ENCODE assay signal across 16 cellular contexts in the genomic region with DNA sequence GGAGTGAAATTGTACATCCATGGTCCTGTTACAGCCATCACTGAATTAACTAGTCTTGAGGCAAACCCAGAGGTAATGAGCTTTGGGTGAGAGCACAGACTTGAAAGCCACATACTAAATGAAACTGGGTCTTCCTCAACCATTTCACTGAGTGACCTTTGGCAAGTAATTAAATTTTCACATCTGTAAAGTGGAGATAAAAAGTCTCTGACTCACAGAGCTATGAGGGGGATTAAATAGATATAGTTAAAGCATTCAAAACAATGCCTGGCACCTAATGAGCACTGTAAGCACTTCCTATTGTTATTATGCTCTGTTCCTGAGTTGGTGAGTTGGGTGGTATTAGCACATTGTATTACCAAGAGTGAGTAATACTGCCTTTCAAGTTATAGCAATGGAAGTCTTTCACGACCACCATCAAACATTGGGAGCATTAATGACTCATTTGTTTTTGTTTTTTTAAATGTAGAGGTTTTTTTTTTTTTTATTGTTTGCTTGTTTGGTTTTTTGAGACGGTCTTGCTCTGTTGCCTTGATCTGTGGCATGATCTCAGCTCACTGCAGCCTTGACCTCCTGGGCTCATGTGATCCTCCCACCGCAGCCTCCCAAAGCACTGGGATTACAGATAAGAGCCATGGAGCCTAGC. TPM values are rescaled to one million over a fixed set of nuclear protein-coding genes. Genes with fewer than 3 reads are reported as not detected.
DNase-seq lines count a peak whose midpoint lies in the region; ATAC-seq, FAIRE-seq and TF ChIP-seq lines count a peak whose summit lies in the region.
"Had no signal": no experiment of that assay in that cellular context is flagged by ENCODE, and none has a peak within 500 bp of the region (broad histone marks: within the 10 kb centered on the region; RNA-seq: fewer than 3 reads in every experiment).

No MANE protein-coding gene starts in this region.

- no peak for TF ChIP-seq EP300 in A549 (IDR thresholded peaks at IDR 0.05)

- H3K27ac Mint-ChIP-seq in WTC11, result peak overlapping the region; percentile 46; the same call in 1 of the 2 replicates
- H3K27ac Mint-ChIP-seq in T-helper 2 cell treated with Interferon-gamma antibody and Interleukin-4, amounts not matched to agents 5 μg/mL and 100 μg/mL, for 36 hours, result no peak overlapping the region

- TF ChIP-seq RAD21 in A549 (conservative IDR thresholded peaks at IDR 0.05 in 1 of 2, IDR thresholded peaks at IDR 0.05 in 1 of 2), result no peak

- peaks cover 26% of the 10 kb centered on the region for H3K4me1 Mint-ChIP-seq in WTC11
- H3K4me1 Mint-ChIP-seq in T-helper 2 cell treated with Interferon-gamma antibody and Interleukin-4, amounts not matched to agents 5 μg/mL and 100 μg/mL, for 36 hours (ENCODE audit: low read depth), result no peaks in the 10 kb centered on the region

- no peak for TF ChIP-seq POLR2A in A549 (IDR thresholded peaks at IDR 0.05; ENCODE audit: low read length)

- POLR2A ChIA-PET in A549 (lab: Yijun Ruan, JAX) (interaction anchor here (0.7 to 1.4 kb wide), 2 partner anchors 12 to 13 kb away, joined by 4 to 8 read pairs; partner anchors contain the start of gene STRN3), WTC11 (lab: Charles Lee) (no interaction called here)

- no peaks in the 10 kb centered on the region for H3K9me3 ChIP-seq in A549
- H3K9me3 ChIP-seq: HAP-1, MG63 had no signal

- CTCF ChIA-PET in A549 (lab: Yijun Ruan, JAX) (interaction anchor here (1.0 to 2.4 kb wide), 4 partner anchors 10 to 59 kb away, joined by 5 to 8 read pairs (median 6); partner anchors contain the start of genes AP4S1 and STRN3), WTC11 (lab: Charles Lee) (no interaction called here)

- WGBS in A549 (ENCODE audit: missing lambda C conversion rate), result 6% methylated on average over 3 of the region's 3 CpGs

- no peak overlapping the region for H3K4me3 ChIP-seq in A549
- H3K4me3 ChIP-seq: HAP-1, MG63 had no signal

- no peaks in the 10 kb centered on the region for H3K9me3 Mint-ChIP-seq in WTC11
- H3K9me3 Mint-ChIP-seq in T-helper 2 cell treated with Interferon-gamma antibody and Interleukin-4, amounts not matched to agents 5 μg/mL and 100 μg/mL, for 36 hours, result no peaks in the 10 kb centered on the region
- H3K9me3 Mint-ChIP-seq: brain had no signal

- H3K4me1 ChIP-seq in A549, result peaks cover 37% of the 10 kb centered on the region

- FAIRE-seq in A549 (lab: Jason Lieb, UNC) (no peak), HTR-8/SVneo (lab: Jason Lieb, UNC) (peak; percentile 28)
- FAIRE-seq: islet of Langerhans had no signal

- H3K36me3 Mint-ChIP-seq in WTC11, result 0 out of 2 replicates have a peak, but pooled peaks cover 3% of the 10 kb centered on the region
- no peaks in the 10 kb centered on the region for H3K36me3 Mint-ChIP-seq in T-helper 2 cell treated with Interferon-gamma antibody and Interleukin-4, amounts not matched to agents 5 μg/mL and 100 μg/mL, for 36 hours (ENCODE audit: low read depth)

- ATAC-seq in A549 (no peak), WTC11 (no peak), left colon (peak; percentile 54), GM21526 (IDR thresholded peaks at IDR 0.05; ENCODE audit: low FRiP score, unreplicated experiment) (no peak), sciatic nerve (no peak)

- H3K4me3 Mint-ChIP-seq in WTC11, result no peak overlapping the region
- no peak overlapping the region for H3K4me3 Mint-ChIP-seq in T-helper 2 cell treated with Interferon-gamma antibody and Interleukin-4, amounts not matched to agents 5 μg/mL and 100 μg/mL, for 36 hours
- H3K4me3 Mint-ChIP-seq: brain had no signal

- peak overlapping the region in 1 of 2 experiments; percentile 42; a peak in 2 of 6 replicates for H3K27ac ChIP-seq in A549
- H3K27ac ChIP-seq: WERI-Rb-1 had no signal

- no peaks in the 10 kb centered on the region for H3K27me3 Mint-ChIP-seq in WTC11 (ENCODE audit: low read depth)
- no peaks in the 10 kb centered on the region for H3K27me3 Mint-ChIP-seq in T-helper 2 cell treated with Interferon-gamma antibody and Interleukin-4, amounts not matched to agents 5 μg/mL and 100 μg/mL, for 36 hours (ENCODE audit: low read depth)
- H3K27me3 Mint-ChIP-seq: brain had no signal

- peak overlapping the region; percentile 24; the same call in 2 of the 3 replicates for H3K4me2 ChIP-seq in A549

- TF ChIP-seq CTCF in A549 (IDR thresholded peaks at IDR 0.05) (no peak), WTC11 (IDR thresholded peaks at IDR 0.05) (no peak)

- DNase-seq in A549 (ENCODE audit: low read depth in 1 of 2, low spot score in 1 of 2), result no peak
- no peak for DNase-seq in HTR-8/SVneo (ENCODE audit: insufficient read length, low spot score)
- no peak for DNase-seq in WTC11 (ENCODE audit: low spot score)
- DNase-seq in left colon, result no peak
- no peak for DNase-seq in T-helper 2 cell treated with Interferon-gamma antibody and Interleukin-4, amounts not matched to agents 5 μg/mL and 100 μg/mL, for 36 hours (ENCODE audit: low spot score)
- DNase-seq in posterior cingulate gyrus, result no peak
- no peak for DNase-seq in sciatic nerve (ENCODE audit: low spot score)
- DNase-seq: DMS 273 treated with DMSO at 0.1 percent for 48 hours; effector CD8-positive, alpha-beta T cell; MG63; NCI-H2029 treated with DMSO at 0.1 percent for 48 hours; WERI-Rb-1 had no signal

- intact Hi-C loops in left colon (cut with DNase I, micrococcal nuclease), result no loop called here
- intact Hi-C loops in posterior cingulate gyrus (cut with DNase I), result no loop called here
- intact Hi-C loops in sciatic nerve (cut with DNase I), result no loop called here

TF ChIP-seq in A549, 52 proteins besides CTCF, POLR2A, EP300 and RAD21:
- TF ChIP-seq SREBF2 (IDR thresholded peaks at IDR 0.05) (no peak), FOSL2 (IDR thresholded peaks at IDR 0.05) (no peak), FOSL2 (CRISPR knock-in tag; IDR thresholded peaks at IDR 0.05) (0 out of 2 replicates have a peak, but pooled peaks have one; percentile 9)

TF ChIP-seq in WTC11, 78 proteins besides CTCF, POLR2A, EP300 and RAD21 (continues in another document):
- TF ChIP-seq ZNF425 (CRISPR knock-in tag; conservative IDR thresholded peaks at IDR 0.05) (no peak), TEAD1 (CRISPR knock-in tag; IDR thresholded peaks at IDR 0.05) (no peak), FOXJ3 (CRISPR knock-in tag; IDR thresholded peaks at IDR 0.05; ENCODE audit: borderline replicate concordance) (no peak), CREM (CRISPR knock-in tag; IDR thresholded peaks at IDR 0.05) (no peak), ELF4 (CRISPR knock-in tag; IDR thresholded peaks at IDR 0.05; ENCODE audit: low read depth) (no peak), CBFB (CRISPR knock-in tag; IDR thresholded peaks at IDR 0.05; ENCODE audit: low read depth) (no peak)

RNA-seq across cellular contexts. Expression of gene STRN3, which starts 12.5 kb away (rescaled TPM):
- polyA plus RNA-seq in A549 (2011; rRNA removed), result 37.3 and 44.8 TPM in 2 replicates
- 7.1 and 8.2 TPM in 2 replicates for polyA plus RNA-seq in A549 (2012; cell fraction: cytosol; rRNA removed)
- 9.0 and 11.1 TPM in 2 replicates for polyA plus RNA-seq in A549 (2012; cell fraction: nucleus; rRNA removed)
- 21.6 to 22.9 TPM (median 22.1 TPM) in 3 replicates for polyA plus RNA-seq in A549 (2017; fragmentation: RNase III; extraction: RNeasy Plus Mini Kit Qiagen cat#74134 plus additional on column Dnase treatment)
- 35.2 and 36.8 TPM in 2 replicates for polyA minus RNA-seq in A549 (2011; rRNA and poly(A)+ RNA removed)
- 37.1 to 40.8 TPM (median 40.4 TPM) in 3 replicates for total RNA-seq in WTC11 (2021)
- 10 to 100 TPM; 43.3 to 48.0 TPM for total RNA-seq in left colon
- total RNA-seq in sciatic nerve, result 50.1 TPM

RNA-seq across cellular contexts. Expression of gene AP4S1, which starts 13.2 kb away (rescaled TPM):
- polyA plus RNA-seq in A549 (2011; rRNA removed) (8.5 and 12.4 TPM in 2 replicates), A549 (2017; fragmentation: RNase III; extraction: RNeasy Plus Mini Kit Qiagen cat#74134 plus additional on column Dnase treatment) (13.4 to 16.0 TPM (median 14.4 TPM) in 3 replicates)
- polyA plus RNA-seq in A549 (2012; cell fraction: cytosol; rRNA removed), result 2.4 and 2.7 TPM in 2 replicates
- 2.2 and 3.7 TPM in 2 replicates for polyA plus RNA-seq in A549 (2012; cell fraction: nucleus; rRNA removed)
- 3.7 and 5.3 TPM in 2 replicates for polyA minus RNA-seq in A549 (2011; rRNA and poly(A)+ RNA removed)
- total RNA-seq in WTC11 (2021) (5.5 to 7.0 TPM (median 6.2 TPM) in 3 replicates), left colon (1 to 10 TPM; 4.9 to 5.0 TPM), sciatic nerve (13.3 TPM)
